Comparison of ENCODE assay signal across 21 cellular contexts in the genomic region with DNA sequence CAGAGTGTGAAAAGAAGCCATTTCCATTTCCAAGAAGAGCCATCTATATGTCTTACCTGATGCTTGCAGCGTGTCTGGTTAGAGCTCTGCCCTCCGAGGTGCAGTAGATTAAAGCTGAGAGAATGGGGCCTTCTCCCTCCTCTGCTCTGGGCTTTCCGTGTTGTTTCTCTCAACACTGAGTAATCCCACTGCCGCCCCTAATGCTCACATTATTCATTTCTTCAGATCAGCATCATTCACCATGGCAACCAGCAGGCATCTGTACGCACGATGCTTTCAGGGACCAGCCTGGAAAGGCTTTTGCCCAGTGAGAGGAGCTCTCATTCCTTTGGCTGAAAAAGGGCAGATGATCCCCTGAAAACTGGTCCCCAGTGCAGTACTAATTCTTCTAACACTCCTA.
DNase-seq lines count a peak whose midpoint lies in the region; ATAC-seq and TF ChIP-seq lines count a peak whose summit lies in the region.
"Had no signal": no experiment of that assay in that cellular context is flagged by ENCODE, and none has a peak within 500 bp of the region (broad histone marks: within the 10 kb centered on the region; RNA-seq: fewer than 3 reads in every experiment).

No MANE protein-coding gene starts in this region.

- H3K4me3 Mint-ChIP-seq in activated CD4-positive, alpha-beta T cell treated with anti-CD3 and anti-CD28 coated beads, Interleukin-2, amount 10 ng/mL, durations not matched to agents 24 days and 14 days, result no peak overlapping the region
- H3K4me3 Mint-ChIP-seq in CD8-positive, alpha-beta T cell, result no peak overlapping the region
- H3K4me3 Mint-ChIP-seq in activated naive CD8-positive, alpha-beta T cell treated with anti-CD3 and anti-CD28 coated beads for 36 hours, result no peak overlapping the region
- no peak overlapping the region for H3K4me3 Mint-ChIP-seq in natural killer cell
- no peak overlapping the region for H3K4me3 Mint-ChIP-seq in osteocyte (ENCODE audit: unreplicated experiment)
- H3K4me3 Mint-ChIP-seq: H9 had no signal

- H3K27me3 Mint-ChIP-seq in activated CD4-positive, alpha-beta T cell treated with anti-CD3 and anti-CD28 coated beads, Interleukin-2, amount 10 ng/mL, durations not matched to agents 24 days and 14 days, result no peaks in the 10 kb centered on the region
- no peaks in the 10 kb centered on the region for H3K27me3 Mint-ChIP-seq in CD8-positive, alpha-beta T cell (ENCODE audit: low read depth)
- H3K27me3 Mint-ChIP-seq in activated naive CD8-positive, alpha-beta T cell treated with anti-CD3 and anti-CD28 coated beads for 36 hours, result no peaks in the 10 kb centered on the region
- H3K27me3 Mint-ChIP-seq in natural killer cell (ENCODE audit: low read depth in 2 of 2) (no peaks in the 10 kb centered on the region), osteocyte (ENCODE audit: unreplicated experiment) (no peaks in the 10 kb centered on the region)

- peaks cover 59% of the 10 kb centered on the region for H3K36me3 ChIP-seq in CD8-positive, alpha-beta T cell (ENCODE audit: insufficient read depth, low read length)
- H3K36me3 ChIP-seq: right atrium auricular region, thoracic aorta had no signal

- intact Hi-C loops in activated CD4-positive, alpha-beta T cell treated with anti-CD3 and anti-CD28 coated beads, Interleukin-2, amount 10 ng/mL, durations not matched to agents 24 days and 14 days (cut with micrococcal nuclease), result no loop called here
- intact Hi-C loops in CD8-positive, alpha-beta T cell (cut with DNase I, micrococcal nuclease), result no loop called here
- intact Hi-C loops in natural killer cell (cut with micrococcal nuclease), result no loop called here

- H3K4me3 ChIP-seq in CD8-positive, alpha-beta T cell (ENCODE audit: low read depth, low read length), result no peak overlapping the region
- H3K4me3 ChIP-seq: A549, BLaER1, lower lobe of right lung, right atrium auricular region, thoracic aorta had no signal

- CTCF ChIA-PET in CD8-positive, alpha-beta T cell (lab: Charles Lee), result interaction anchor here (0.9 to 1.7 kb wide), 5 partner anchors 12 to 197 kb away, joined by 3 to 7 read pairs (median 4); no protein-coding TSS in a partner anchor

- peaks cover 29% of the 10 kb centered on the region for H3K4me1 Mint-ChIP-seq in activated CD4-positive, alpha-beta T cell treated with anti-CD3 and anti-CD28 coated beads, Interleukin-2, amount 10 ng/mL, durations not matched to agents 24 days and 14 days
- peaks cover 29% of the 10 kb centered on the region for H3K4me1 Mint-ChIP-seq in CD8-positive, alpha-beta T cell (ENCODE audit: low read depth)
- peaks cover 31% of the 10 kb centered on the region for H3K4me1 Mint-ChIP-seq in activated naive CD8-positive, alpha-beta T cell treated with anti-CD3 and anti-CD28 coated beads for 36 hours
- H3K4me1 Mint-ChIP-seq in natural killer cell (peaks cover 17 to 18% of the 10 kb centered on the region in 2 donors), osteocyte (ENCODE audit: unreplicated experiment) (peaks cover 28% of the 10 kb centered on the region)

- H3K27ac ChIP-seq in CD8-positive, alpha-beta T cell (ENCODE audit: low read depth, low read length), result no peak overlapping the region
- H3K27ac ChIP-seq: A549, BLaER1, lower lobe of right lung, right atrium auricular region, RWPE1, thoracic aorta had no signal

- POLR2A ChIA-PET in CD8-positive, alpha-beta T cell (lab: Charles Lee), result no interaction called here

- TF ChIP-seq CTCF in CD8-positive, alpha-beta T cell (IDR thresholded peaks at IDR 0.05), result no peak
- TF ChIP-seq CTCF in natural killer cell (IDR thresholded peaks at IDR 0.05), result no peak
- no peak for TF ChIP-seq CTCF in osteocyte (IDR thresholded peaks at IDR 0.05)

- H3K9me3 ChIP-seq in CD8-positive, alpha-beta T cell (ENCODE audit: low read length), result no peaks in the 10 kb centered on the region
- H3K9me3 ChIP-seq: A549, BLaER1, lower lobe of right lung, right atrium auricular region, thoracic aorta had no signal

- H3K36me3 Mint-ChIP-seq in activated CD4-positive, alpha-beta T cell treated with anti-CD3 and anti-CD28 coated beads, Interleukin-2, amount 10 ng/mL, durations not matched to agents 24 days and 14 days (ENCODE audit: low read depth), result peaks cover 80% of the 10 kb centered on the region
- peaks cover 92% of the 10 kb centered on the region for H3K36me3 Mint-ChIP-seq in CD8-positive, alpha-beta T cell
- H3K36me3 Mint-ChIP-seq in activated naive CD8-positive, alpha-beta T cell treated with anti-CD3 and anti-CD28 coated beads for 36 hours, result peaks cover 58% of the 10 kb centered on the region
- H3K36me3 Mint-ChIP-seq in natural killer cell (peaks cover 23% of the 10 kb centered on the region), osteocyte (ENCODE audit: unreplicated experiment) (peaks cover 15% of the 10 kb centered on the region)

- peaks cover 3% of the 10 kb centered on the region for H3K9me3 Mint-ChIP-seq in activated CD4-positive, alpha-beta T cell treated with anti-CD3 and anti-CD28 coated beads, Interleukin-2, amount 10 ng/mL, durations not matched to agents 24 days and 14 days
- H3K9me3 Mint-ChIP-seq in CD8-positive, alpha-beta T cell, result no peaks in the 10 kb centered on the region
- H3K9me3 Mint-ChIP-seq in activated naive CD8-positive, alpha-beta T cell treated with anti-CD3 and anti-CD28 coated beads for 36 hours, result peaks cover 11% of the 10 kb centered on the region
- H3K9me3 Mint-ChIP-seq in natural killer cell, result no peaks in the 10 kb centered on the region
- peaks cover 9% of the 10 kb centered on the region for H3K9me3 Mint-ChIP-seq in osteocyte (ENCODE audit: unreplicated experiment)
- H3K9me3 Mint-ChIP-seq: H9 had no signal

- no peak for ATAC-seq in CD8-positive, alpha-beta T cell
- ATAC-seq in natural killer cell, result no peak
- ATAC-seq: A549, lower lobe of right lung had no signal

- H3K27ac Mint-ChIP-seq in activated CD4-positive, alpha-beta T cell treated with anti-CD3 and anti-CD28 coated beads, Interleukin-2, amount 10 ng/mL, durations not matched to agents 24 days and 14 days, result peak overlapping the region; percentile 26
- H3K27ac Mint-ChIP-seq in CD8-positive, alpha-beta T cell, result peak overlapping the region; percentile 81
- peak overlapping the region; percentile 5 for H3K27ac Mint-ChIP-seq in activated naive CD8-positive, alpha-beta T cell treated with anti-CD3 and anti-CD28 coated beads for 36 hours
- H3K27ac Mint-ChIP-seq in natural killer cell (peak overlapping the region; percentile 28 to 69), osteocyte (ENCODE audit: unreplicated experiment) (no peak overlapping the region)

- in situ Hi-C loops in ACHN (cut with HindIII; ENCODE audit: low pct_ligation_motif_present, low pct_unique_long_range_greater_than_20kb, low sequenced_read_pairs), result no loop called here

- H3K27me3 ChIP-seq in CD8-positive, alpha-beta T cell (ENCODE audit: insufficient read depth, low read length), result no peaks in the 10 kb centered on the region
- H3K27me3 ChIP-seq: BLaER1, right atrium auricular region had no signal

- H3K4me1 ChIP-seq in CD8-positive, alpha-beta T cell (ENCODE audit: insufficient read depth, low read length), result no peaks in the 10 kb centered on the region
- H3K4me1 ChIP-seq: A549, lower lobe of right lung had no signal

- no peak for DNase-seq in activated CD4-positive, alpha-beta T cell treated with anti-CD3 and anti-CD28 coated beads, Interleukin-2, amount 10 ng/mL, durations not matched to agents 24 days and 14 days
- DNase-seq in activated CD4-positive, alpha-beta T cell treated with anti-CD3 and anti-CD28 coated beads, Interleukin-2, amount 50 U/mL, for 4 hours, result no peak
- no peak for DNase-seq in CD8-positive, alpha-beta T cell
- DNase-seq in activated naive CD8-positive, alpha-beta T cell treated with anti-CD3 and anti-CD28 coated beads for 36 hours, result no peak
- no peak for DNase-seq in natural killer cell
- no peak for DNase-seq in NAMALWA (ENCODE audit: low spot score)
- DNase-seq in osteocyte (ENCODE audit: extremely low spot score, unreplicated experiment), result no peak
- DNase-seq in ACHN, result no peak
- DNase-seq: amniotic stem cell; central memory CD4-positive, alpha-beta T cell; foreskin melanocyte; H9; KG1; lower lobe of right lung; NCI-H2029; NCI-H510A had no signal
